ENCODE assay signal across 8 cellular contexts in genomic region chr7:87219545-87220025, GRCh38. TPM values are rescaled to one million over a fixed set of nuclear protein-coding genes. Genes with fewer than 3 reads are reported as not detected.
DNase-seq lines count a peak whose midpoint lies in the region; ATAC-seq and TF ChIP-seq lines count a peak whose summit lies in the region.

Gene TMEM243, minus strand, starts transcription at chr7:87219732. Its CDS starts 229 bp downstream, at chr7:87219503.

- H3F3A ChIP-seq in SU-DHL-6 (ENCODE audit: insufficient read depth) = peaks cover 47% of the 10 kb centered on the region

- TF ChIP-seq EP300 in Ishikawa (IDR thresholded peaks at IDR 0.05; ENCODE audit: borderline replicate concordance) = no peak

- H3K79me2 ChIP-seq in SU-DHL-6 (ENCODE audit: insufficient read depth, low read length) = peaks cover 52% of the 10 kb centered on the region

- H2AFZ ChIP-seq in SU-DHL-6 (ENCODE audit: low read depth, low read length, severe bottlenecking) = peak within 1 kb of the TSS; percentile 50

- no peaks in the 10 kb centered on the region for H3K9me2 ChIP-seq in SU-DHL-6 (replicated peaks; ENCODE audit: insufficient read depth, low read length)

- H3K9ac ChIP-seq in SU-DHL-6 (ENCODE audit: low read length) = peak within 1 kb of the TSS; percentile 88

- no peak for TF ChIP-seq RAD21 in Ishikawa (IDR thresholded peaks at IDR 0.05; ENCODE audit: low read depth)

- H3K27me3 Mint-ChIP-seq in progenitor cell of endocrine pancreas = no peaks in the 10 kb centered on the region

- peaks cover 4% of the 10 kb centered on the region; the same call in 1 of the 2 replicates for H4K20me1 ChIP-seq in SU-DHL-6 (ENCODE audit: low read depth, low read length)

- peak within 1 kb of the TSS; percentile 86 for H3K27ac Mint-ChIP-seq in progenitor cell of endocrine pancreas

- peaks cover 17% of the 10 kb centered on the region for H3K4me1 Mint-ChIP-seq in progenitor cell of endocrine pancreas (ENCODE audit: low read depth)

- H3K4me3 Mint-ChIP-seq in progenitor cell of endocrine pancreas (ENCODE audit: low read depth) = peak within 1 kb of the TSS; percentile 95

- H3K9me3 Mint-ChIP-seq in progenitor cell of endocrine pancreas (ENCODE audit: low read depth) = no peaks in the 10 kb centered on the region

- H3K4me3 ChIP-seq in SU-DHL-6 (ENCODE audit: insufficient read depth, low read length, poor library complexity, severe bottlenecking) = peak within 1 kb of the TSS; percentile 91

- TF ChIP-seq CTCF in SU-DHL-6 (IDR thresholded peaks at IDR 0.05; ENCODE audit: insufficient read depth, low read length, poor library complexity, severe bottlenecking) (peak; percentile 74), progenitor cell of endocrine pancreas (IDR thresholded peaks at IDR 0.05; ENCODE audit: unreplicated experiment) (peak; percentile 17)

- no peaks in the 10 kb centered on the region for H3K9me3 ChIP-seq in SU-DHL-6 (ENCODE audit: insufficient read depth, low read length)

- H3K27ac ChIP-seq in SU-DHL-6 (ENCODE audit: low read depth, low read length) = peak within 1 kb of the TSS; percentile 93

- ATAC-seq in GM21576 (IDR thresholded peaks at IDR 0.05; ENCODE audit: unreplicated experiment) = peak; percentile 42

- intact Hi-C loops in cardiac septum (cut with DNase I) = loop anchor here (1.0 to 5.0 kb wide), 3 partner anchors 67 to 287 kb away; partner anchors contain the start of genes DMTF1 and ELAPOR2

- H3K27me3 ChIP-seq in SU-DHL-6 (ENCODE audit: low read length) = no peaks in the 10 kb centered on the region

- DNase-seq in ELR (ENCODE audit: low read depth) (peak; percentile 80), cardiac septum (ENCODE audit: low spot score) (peak; percentile 94), progenitor cell of endocrine pancreas (ENCODE audit: low spot score, unreplicated experiment) (peak; percentile 32), ureter (ENCODE audit: low spot score) (peak; percentile 82)
- DNase-seq in activated naive CD8-positive, alpha-beta T cell treated with anti-CD3 and anti-CD28 coated beads, Interleukin-2, amount 50 U/mL, for 16 hours (ENCODE audit: low read depth, low spot score) = peak; percentile 69

- no peaks in the 10 kb centered on the region for H3K36me3 Mint-ChIP-seq in progenitor cell of endocrine pancreas (ENCODE audit: insufficient read depth)

- H3K4me2 ChIP-seq in SU-DHL-6 (ENCODE audit: low read depth, low read length, poor library complexity, severe bottlenecking) = peak within 1 kb of the TSS; percentile 94

- peaks cover 4% of the 10 kb centered on the region for H3K36me3 ChIP-seq in SU-DHL-6 (ENCODE audit: low read length)

TF ChIP-seq in Ishikawa, 13 proteins besides CTCF, POLR2A, EP300 and RAD21:
- TF ChIP-seq, protein P1, sequence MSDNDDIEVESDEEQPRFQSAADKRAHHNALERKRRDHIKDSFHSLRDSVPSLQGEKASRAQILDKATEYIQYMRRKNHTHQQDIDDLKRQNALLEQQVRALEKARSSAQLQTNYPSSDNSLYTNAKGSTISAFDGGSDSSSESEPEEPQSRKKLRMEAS (IDR thresholded peaks at IDR 0.05) = peak; percentile 76
- no peak for TF ChIP-seq USF1 (IDR thresholded peaks at IDR 0.05)
- no peak for TF ChIP-seq TAF1 (IDR thresholded peaks at IDR 0.05; ENCODE audit: low read depth)
- TF ChIP-seq EGR1 (IDR thresholded peaks at IDR 0.05) = peak; percentile 31; the same call in 1 of the 2 replicates
- no peak for TF ChIP-seq NFIC (IDR thresholded peaks at IDR 0.05)

RNA-seq across cellular contexts. Expression of gene TMEM243, which starts in this region (rescaled TPM):
- total RNA-seq in cardiac septum = 5.9 TPM
- 15.9 and 16.6 TPM in 2 replicates for total RNA-seq in progenitor cell of endocrine pancreas
- 39.3 TPM for total RNA-seq in ureter

Comparison
In these comparisons a context has a peak if more than half of its experiments do, and no peak if none do; other contexts are left out.
1. Peak in every context shown above with its lines: DNase-seq, ATAC-seq, H3K4me3 ChIP-seq and H3K27ac ChIP-seq.
2. DNase-seq: peak in every context shown above with its lines; median percentile 94 in cardiac septum; 82 in ureter; 80 in ELR; 69 in activated naive CD8-positive, alpha-beta T cell treated with anti-CD3 and anti-CD28 coated beads, Interleukin-2, amount 50 U/mL, for 16 hours; 32 in progenitor cell of endocrine pancreas.